ENCODE assay signal across 8 cellular contexts in the genomic region with DNA sequence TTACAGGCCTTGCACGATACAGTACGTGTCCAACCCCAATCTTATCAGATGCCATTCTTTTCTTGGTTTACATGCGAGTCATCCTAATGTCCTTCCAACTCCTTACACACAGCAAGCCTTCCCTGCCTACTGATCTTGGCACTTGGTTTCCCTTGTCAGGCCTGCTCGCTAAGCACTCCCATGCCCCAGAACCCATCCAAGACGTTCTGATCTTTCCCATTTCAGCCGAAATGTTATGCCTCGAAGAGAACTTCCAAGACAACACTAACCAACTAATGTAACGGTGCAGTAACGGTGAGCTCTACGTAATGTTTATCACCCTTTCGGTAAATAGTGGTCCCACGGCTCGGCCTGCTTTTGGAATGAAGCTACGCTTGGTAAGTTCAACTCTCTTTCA. TPM values are rescaled to one million over a fixed set of nuclear protein-coding genes. Genes with fewer than 3 reads are reported as not detected.
DNase-seq lines count a peak whose midpoint lies in the region; ATAC-seq, FAIRE-seq and TF ChIP-seq lines count a peak whose summit lies in the region.

No MANE protein-coding gene starts in this region.

- WGBS in small intestine, 3 donors: 2 to 5% (median 4%) methylated on average over 14 of the region's 14 CpGs

- H3K4me3 ChIP-seq in fibroblast of the aortic adventitia (ENCODE audit: low read depth, low read length) (peak overlapping the region; percentile 98), small intestine (ENCODE audit: low read depth in 1 of 2, low read length in 2 of 2) (peak overlapping the region; percentile 70 to 74)

- peaks cover 4 to 15% of the 10 kb centered on the region in 2 donors for H3K36me3 ChIP-seq in small intestine (ENCODE audit: control insufficient read depth in 2 of 2, insufficient read depth in 2 of 2, low read length in 2 of 2)

- no peak for TF ChIP-seq CTCF in RWPE1 (conservative IDR thresholded peaks at IDR 0.05; ENCODE audit: low read depth)
- no peak for TF ChIP-seq CTCF in fibroblast of the aortic adventitia (IDR thresholded peaks at IDR 0.05; ENCODE audit: insufficient read depth, low read length)
- no peak for TF ChIP-seq CTCF in GM10266 (IDR thresholded peaks at IDR 0.05; ENCODE audit: control insufficient read depth, insufficient read depth, low read depth, missing control alignments)

- no peaks in the 10 kb centered on the region for H3K27me3 ChIP-seq in small intestine (ENCODE audit: control insufficient read depth in 2 of 2, insufficient read depth in 2 of 2, low read length in 2 of 2)

- ATAC-seq in HG03159 (IDR thresholded peaks at IDR 0.05; ENCODE audit: unreplicated experiment) (no peak), GM18502 (IDR thresholded peaks at IDR 0.05; ENCODE audit: poor library complexity, unreplicated experiment) (no peak)

- POLR2A ChIA-PET in RWPE1 (lab: Yijun Ruan, JAX; ENCODE audit: low non-redundant PET): no interaction called here

- peak overlapping the region; percentile 75 for H3K27ac ChIP-seq in RWPE1
- H3K27ac ChIP-seq in small intestine (ENCODE audit: low read depth in 1 of 2, low read length in 1 of 2): peak overlapping the region in 1 of 2 donors; percentile 65

- FAIRE-seq in GM19239 (lab: Jason Lieb, UNC): peak; percentile 71
- FAIRE-seq in small intestine (lab: Jason Lieb, UNC): no peak

- no peaks in the 10 kb centered on the region for H3K9me3 ChIP-seq in small intestine (ENCODE audit: control insufficient read depth, low read depth)

- DNase-seq in GM19239 (ENCODE audit: insufficient read length, low spot score) (no peak), RWPE1 (ENCODE audit: low spot score) (no peak), fibroblast of the aortic adventitia (ENCODE audit: low read depth) (peak; percentile 60), small intestine (peak; percentile 9), pons (ENCODE audit: low spot score) (no peak), GM10266 (ENCODE audit: extremely low spot score) (no peak)

- peaks cover 0 to 6% of the 10 kb centered on the region in 2 donors for H3K4me1 ChIP-seq in small intestine (ENCODE audit: control insufficient read depth in 2 of 2, insufficient read depth in 1 of 2, low read depth in 1 of 2, low read length in 1 of 2)

- CTCF ChIA-PET in RWPE1 (lab: Yijun Ruan, JAX): interaction anchor here (1.1 kb wide), 1 partner anchor 44 kb away, joined by 3 read pairs; no protein-coding TSS in a partner anchor

RNA-seq across cellular contexts. Expression of gene PES1, which starts 0.5 kb away (rescaled TPM):
- total RNA-seq in fibroblast of the aortic adventitia (ENCODE audit: low replicate concordance): 54.9 and 189 TPM in 2 replicates
- polyA plus RNA-seq in small intestine: 10 to 100 TPM; 37.1 to 68.3 (median 60.8) TPM

RNA-seq across cellular contexts. Expression of gene TCN2, which starts 15.8 kb away (rescaled TPM):
- 13.9 and 17.7 TPM in 2 replicates for total RNA-seq in fibroblast of the aortic adventitia (ENCODE audit: low replicate concordance)
- polyA plus RNA-seq in small intestine: 10 to 100 TPM in 2 of 3 donors, 1 to 10 TPM in 1; 8.7 to 19.6 (median 12.7) TPM

RNA-seq across cellular contexts. Expression of gene GAL3ST1, which starts 16.7 kb away (rescaled TPM):
- total RNA-seq in fibroblast of the aortic adventitia (ENCODE audit: low replicate concordance): not detected in 2 replicates
- 10 to 100 TPM; 11.1 to 89.5 (median 68.6) TPM for polyA plus RNA-seq in small intestine

RNA-seq across cellular contexts. Expression of gene SLC35E4, which starts 44.4 kb away (rescaled TPM):
- 5.1 and 19.7 TPM in 2 replicates for total RNA-seq in fibroblast of the aortic adventitia (ENCODE audit: low replicate concordance)
- polyA plus RNA-seq in small intestine: 1 to 10 TPM in 2 of 3 donors, under 1 TPM in 1; 0.54 to 2.2 (median 2.1) TPM

RNA-seq across cellular contexts. Expression of gene SEC14L6, which starts 44.6 kb away (rescaled TPM):
- 0.09 TPM in 1 of 2 replicates, not detected in the other for total RNA-seq in fibroblast of the aortic adventitia (ENCODE audit: low replicate concordance)
- under 1 TPM in 1 of 3 donors, not detected in 2; 0.15 TPM for polyA plus RNA-seq in small intestine

Comparison
In these comparisons a context has a peak if more than half of its experiments do, and no peak if none do; other contexts are left out.
1. DNase-seq: peak in fibroblast of the aortic adventitia (single experiment) and small intestine (single experiment); none in GM19239 (single experiment), RWPE1 (single experiment), pons (single experiment) and GM10266 (single experiment).